Comparison of ENCODE assay signal across 13 cellular contexts in genomic region chr14:21255385-21256101, GRCh38. TPM values are rescaled to one million over a fixed set of nuclear protein-coding genes. Genes with fewer than 3 reads are reported as not detected.
DNase-seq lines count a peak whose midpoint lies in the region; ATAC-seq and TF ChIP-seq lines count a peak whose summit lies in the region.
"Had no signal": no experiment of that assay in that cellular context is flagged by ENCODE, and none has a peak within 500 bp of the region (broad histone marks: within the 10 kb centered on the region; RNA-seq: fewer than 3 reads in every experiment).

No MANE protein-coding gene starts in this region.

- H3K27ac ChIP-seq in breast epithelium (peak overlapping the region in 1 of 2 donors; percentile 41), esophagus squamous epithelium (no peak overlapping the region)
- H3K27ac ChIP-seq: ovary had no signal

- no peaks in the 10 kb centered on the region for H3K9me3 ChIP-seq in breast epithelium
- no peaks in the 10 kb centered on the region for H3K9me3 ChIP-seq in esophagus squamous epithelium
- H3K9me3 ChIP-seq: ovary had no signal

- TF ChIP-seq CTCF in MCF 10A (IDR thresholded peaks at IDR 0.05; ENCODE audit: unreplicated experiment) (no peak), breast epithelium (IDR thresholded peaks at IDR 0.05) (no peak), fibroblast of mammary gland (conservative IDR thresholded peaks at IDR 0.05; ENCODE audit: control insufficient read depth, insufficient read depth, low read depth, low read length) (no peak), esophagus squamous epithelium (IDR thresholded peaks at IDR 0.05) (no peak)

- peak overlapping the region in 1 of 3 donors; percentile 10 for H3K4me3 ChIP-seq in breast epithelium
- H3K4me3 ChIP-seq in fibroblast of mammary gland (ENCODE audit: control insufficient read depth, low read depth, low read length): no peak overlapping the region
- H3K4me3 ChIP-seq in esophagus squamous epithelium: no peak overlapping the region
- H3K4me3 ChIP-seq: BLaER1 treated with 17β-estradiol and CSF1 and Interleukin-3, amounts not matched to agents 10 nM and 100 nM; ovary had no signal

- H3K36me3 ChIP-seq in breast epithelium (no peaks in the 10 kb centered on the region), esophagus squamous epithelium (peaks cover 0 to 98% (median 18%) of the 10 kb centered on the region in 3 donors)
- H3K36me3 ChIP-seq: ovary had no signal

- POLR2A ChIA-PET in MCF 10A (lab: Yijun Ruan, JAX) (interaction anchor here (0.7 to 5.2 kb wide), 5 partner anchors 10 to 25 kb away, joined by 3 to 82 read pairs (median 7); no protein-coding TSS in a partner anchor), T-cell (lab: Charles Lee) (interaction anchor here (0.5 to 7.2 kb wide), 17 partner anchors 8 to 317 kb away, joined by 3 to 88 read pairs (median 4); no protein-coding TSS in a partner anchor)

- H3K27me3 ChIP-seq in breast epithelium (no peaks in the 10 kb centered on the region), esophagus squamous epithelium (no peaks in the 10 kb centered on the region)
- H3K27me3 ChIP-seq: BLaER1 treated with 17β-estradiol and CSF1 and Interleukin-3, amounts not matched to agents 10 nM and 100 nM; ovary had no signal

- H3K27me3 Mint-ChIP-seq in MCF 10A (ENCODE audit: insufficient read depth, unreplicated experiment): no peaks in the 10 kb centered on the region
- no peaks in the 10 kb centered on the region for H3K27me3 Mint-ChIP-seq in T-cell
- H3K27me3 Mint-ChIP-seq in stimulated activated memory B cell treated with anti-CD40 and anti-IgM and Interleukin-4, amounts not matched to agents 10 μg/mL and 1 μg/mL and 100 μg/mL, for 72 hours: no peaks in the 10 kb centered on the region

- H3K4me1 Mint-ChIP-seq in MCF 10A (ENCODE audit: insufficient read depth, unreplicated experiment) (peaks cover 34% of the 10 kb centered on the region), T-cell (peaks cover 83 to 87% (median 86%) of the 10 kb centered on the region in 3 donors)
- peaks cover 60% of the 10 kb centered on the region for H3K4me1 Mint-ChIP-seq in stimulated activated memory B cell treated with anti-CD40 and anti-IgM and Interleukin-4, amounts not matched to agents 10 μg/mL and 1 μg/mL and 100 μg/mL, for 72 hours

- H3K27ac Mint-ChIP-seq in MCF 10A (ENCODE audit: low read depth, unreplicated experiment) (no peak overlapping the region), T-cell (peak overlapping the region; percentile 24 to 89)
- peak overlapping the region; percentile 77 for H3K27ac Mint-ChIP-seq in stimulated activated memory B cell treated with anti-CD40 and anti-IgM and Interleukin-4, amounts not matched to agents 10 μg/mL and 1 μg/mL and 100 μg/mL, for 72 hours

- DNase-seq in MCF 10A (ENCODE audit: unreplicated experiment): no peak
- no peak for DNase-seq in breast epithelium (ENCODE audit: low spot score in 2 of 2)
- no peak for DNase-seq in T-cell
- DNase-seq in fibroblast of mammary gland (ENCODE audit: low read depth): peak; percentile 76
- no peak for DNase-seq in NCI-H146 (lab: John Stamatoyannopoulos, UW)
- no peak for DNase-seq in esophagus squamous epithelium (lab: John Stamatoyannopoulos, UW)
- DNase-seq: H7, NCI-H2029, ovary, SHP77 had no signal

- intact Hi-C loops in MCF 10A (cut with micrococcal nuclease): no loop called here
- intact Hi-C loops in breast epithelium (cut with DNase I; ENCODE audit: low total_unique reads): no loop called here
- intact Hi-C loops in esophagus squamous epithelium (cut with DNase I): loop anchor here (10.0 kb wide), 1 partner anchor 129 kb away; the partner anchor contains the start of gene SUPT16H

- no peaks in the 10 kb centered on the region for H3K9me3 Mint-ChIP-seq in MCF 10A (ENCODE audit: unreplicated experiment)
- no peaks in the 10 kb centered on the region for H3K9me3 Mint-ChIP-seq in T-cell
- no peaks in the 10 kb centered on the region for H3K9me3 Mint-ChIP-seq in stimulated activated memory B cell treated with anti-CD40 and anti-IgM and Interleukin-4, amounts not matched to agents 10 μg/mL and 1 μg/mL and 100 μg/mL, for 72 hours

- no TSS peak for BruUV-seq in MCF 10A (replicated peaks; lab: Mats Ljungman, UMichigan)

- CTCF ChIA-PET in MCF 10A (lab: Yijun Ruan, JAX): interaction anchor here (0.6 to 2.1 kb wide), 4 partner anchors 14 to 302 kb away, joined by 3 to 8 read pairs (median 4); no protein-coding TSS in a partner anchor
- CTCF ChIA-PET in T-cell (lab: Charles Lee): interaction anchor here (0.5 to 2.2 kb wide), 9 partner anchors 8 to 264 kb away, joined by 3 to 11 read pairs (median 4); no protein-coding TSS in a partner anchor

- H3K4me1 ChIP-seq in breast epithelium (peaks cover 0 to 11% of the 10 kb centered on the region in 2 donors), esophagus squamous epithelium (peaks cover 14 to 79% (median 38%) of the 10 kb centered on the region in 3 donors)

- H3K36me3 Mint-ChIP-seq in MCF 10A (ENCODE audit: insufficient read depth, unreplicated experiment): peaks cover 100% of the 10 kb centered on the region
- H3K36me3 Mint-ChIP-seq in T-cell: peaks cover 50% of the 10 kb centered on the region
- H3K36me3 Mint-ChIP-seq in stimulated activated memory B cell treated with anti-CD40 and anti-IgM and Interleukin-4, amounts not matched to agents 10 μg/mL and 1 μg/mL and 100 μg/mL, for 72 hours: peaks cover 69% of the 10 kb centered on the region

- TF ChIP-seq POLR2A in breast epithelium (IDR thresholded peaks at IDR 0.05) (no peak), esophagus squamous epithelium (IDR thresholded peaks at IDR 0.05) (no peak)

- peak in 1 of 4 experiments; percentile 8 for ATAC-seq in T-cell (replicated peaks in 1 of 4)
- no peak for ATAC-seq in stimulated activated memory B cell treated with anti-CD40 and anti-IgM and Interleukin-4, amounts not matched to agents 10 μg/mL and 1 μg/mL and 100 μg/mL, for 72 hours
- ATAC-seq in HG03571 (IDR thresholded peaks at IDR 0.05; ENCODE audit: unreplicated experiment): no peak

- 39 to 43% methylated on average over 4 of the region's 4 CpGs for WGBS in esophagus squamous epithelium, 2 donors

- H3K4me3 Mint-ChIP-seq in MCF 10A (ENCODE audit: unreplicated experiment): peak overlapping the region; percentile 3
- peak overlapping the region; percentile 41 to 57 (median 46) for H3K4me3 Mint-ChIP-seq in T-cell
- H3K4me3 Mint-ChIP-seq in stimulated activated memory B cell treated with anti-CD40 and anti-IgM and Interleukin-4, amounts not matched to agents 10 μg/mL and 1 μg/mL and 100 μg/mL, for 72 hours: peak overlapping the region; percentile 48

RNA-seq across cellular contexts. Expression of gene HNRNPC, which starts 13.7 kb away (rescaled TPM):
- total RNA-seq in MCF 10A (2022): 882 and 1,027 TPM in 2 replicates
- 100 to 1,000 TPM; 386 to 760 (median 480) TPM for total RNA-seq in breast epithelium
- 100 to 1,000 TPM; 417 to 530 (median 441) TPM for total RNA-seq in T-cell
- total RNA-seq in esophagus squamous epithelium: 100 to 1,000 TPM; 252 to 651 (median 476) TPM

RNA-seq across cellular contexts. Expression of gene RPGRIP1, which starts 24.3 kb away (rescaled TPM):
- not detected in 2 replicates for total RNA-seq in MCF 10A (2022)
- 10 to 100 TPM in 1 of 3 donors, under 1 TPM in 2; 0.33 to 10.4 (median 0.48) TPM for total RNA-seq in breast epithelium
- total RNA-seq in T-cell: under 1 TPM in 2 of 5 donors, not detected in 3; 0.16 to 0.76 TPM
- total RNA-seq in esophagus squamous epithelium: not detected
